ENCODE assay signal across 8 cellular contexts in genomic region chr20:52103911-52104545, GRCh38.
DNase-seq lines count a peak whose midpoint lies in the region; ATAC-seq and TF ChIP-seq lines count a peak whose summit lies in the region.

No MANE protein-coding gene starts in this region.

- H3K9ac ChIP-seq in GM23248 (peak overlapping the region; percentile 76), fibroblast of lung (ENCODE audit: insufficient read depth, low read length) (peak overlapping the region; percentile 31)

- H3K9me2 ChIP-seq in GM23248 (ENCODE audit: insufficient read depth), result no peaks in the 10 kb centered on the region

- H3K4me3 ChIP-seq in GM23248, result peak overlapping the region; percentile 73
- H3K4me3 ChIP-seq in fibroblast of lung (replicated peaks in 1 of 4; ENCODE audit: control extremely low read depth in 1 of 4, insufficient read depth in 1 of 4, low read depth in 3 of 4, low read length in 4 of 4), result peak overlapping the region; percentile 61 to 76 (median 64)

- no peak for ATAC-seq in GM21381 (IDR thresholded peaks at IDR 0.05; ENCODE audit: unreplicated experiment)

- H3K36me3 ChIP-seq in GM23248 (ENCODE audit: low read depth), result no peaks in the 10 kb centered on the region
- H3K36me3 ChIP-seq in fibroblast of lung (ENCODE audit: control insufficient read depth, insufficient read depth, low read length), result no peaks in the 10 kb centered on the region

- no peaks in the 10 kb centered on the region for H3F3A ChIP-seq in GM23248 (ENCODE audit: insufficient read depth)

- DNase-seq in GM23248 (peak; percentile 30), SKM-1 (lab: John Stamatoyannopoulos, UW; ENCODE audit: unreplicated experiment) (peak; percentile 93), fibroblast of lung (ENCODE audit: low read depth in 2 of 2) (peak; percentile 24 to 42), retina (peak; percentile 41), NCI-H1436 treated with DMSO at 0.1 percent for 48 hours (lab: John Stamatoyannopoulos, UW) (no peak), NCI-H1694 treated with DMSO at 0.1 percent for 48 hours (lab: John Stamatoyannopoulos, UW) (no peak), NCI-H510A (lab: John Stamatoyannopoulos, UW) (no peak)

- H3K27ac ChIP-seq in GM23248, result 0 out of 2 replicates have a peak overlapping the region, but pooled peaks have one; percentile 3
- peak overlapping the region; percentile 41 for H3K27ac ChIP-seq in fibroblast of lung (ENCODE audit: insufficient read depth, low read length)

- no peak for TF ChIP-seq CTCF in fibroblast of lung (conservative IDR thresholded peaks at IDR 0.05 in 1 of 2, IDR thresholded peaks at IDR 0.05 in 1 of 2; ENCODE audit: low read depth in 1 of 2, low read length in 2 of 2)

- H3K27me3 ChIP-seq in GM23248 (replicated peaks; ENCODE audit: insufficient read depth) (no peaks in the 10 kb centered on the region), fibroblast of lung (ENCODE audit: control insufficient read depth, insufficient read depth, low read length) (no peaks in the 10 kb centered on the region)

- 15 to 20% methylated on average over 22 to 31 of the region's 33 CpGs for WGBS in GM23248 (ENCODE audit: low coverage in 1 of 2, low lambda C conversion rate in 2 of 2, missing lambda C conversion rate in 2 of 2), 2 experiments

- in situ Hi-C loops in GM23248 (cut with MboI), result no loop called here

- no peaks in the 10 kb centered on the region for H4K20me1 ChIP-seq in GM23248 (ENCODE audit: insufficient read depth)
- no peaks in the 10 kb centered on the region for H4K20me1 ChIP-seq in fibroblast of lung (ENCODE audit: control insufficient read depth, extremely low read depth, insufficient read depth, low read length)

- H3K4me1 ChIP-seq in GM23248 (ENCODE audit: insufficient read depth) (no peaks in the 10 kb centered on the region), fibroblast of lung (ENCODE audit: control insufficient read depth, extremely low read depth, insufficient read depth, low read length) (no peaks in the 10 kb centered on the region)

- H3K79me2 ChIP-seq in GM23248 (ENCODE audit: insufficient read depth), result no peaks in the 10 kb centered on the region
- no peaks in the 10 kb centered on the region for H3K79me2 ChIP-seq in fibroblast of lung (ENCODE audit: control insufficient read depth, insufficient read depth, low read length)

- peak overlapping the region; percentile 85 for H2AFZ ChIP-seq in GM23248
- peak overlapping the region; percentile 62 for H2AFZ ChIP-seq in fibroblast of lung (ENCODE audit: low read length)

- H3K4me2 ChIP-seq in GM23248 (ENCODE audit: unreplicated experiment) (peak overlapping the region; percentile 92), fibroblast of lung (ENCODE audit: extremely low read depth, insufficient read depth, low read length) (peak overlapping the region; percentile 81)

- H3K9me3 ChIP-seq in GM23248 (ENCODE audit: low read depth) (no peaks in the 10 kb centered on the region), fibroblast of lung (ENCODE audit: control insufficient read depth, insufficient read depth, low read depth, low read length) (no peaks in the 10 kb centered on the region)

Comparison
In these comparisons a context has a peak if more than half of its experiments do, and no peak if none do; other contexts are left out.
1. DNase-seq: peak in GM23248 (single experiment), SKM-1 (single experiment), fibroblast of lung (2 of 2) and retina (single experiment); none in NCI-H1436 treated with DMSO at 0.1 percent for 48 hours (single experiment), NCI-H1694 treated with DMSO at 0.1 percent for 48 hours (single experiment) and NCI-H510A (single experiment).